ENCODE assay signal across 8 cellular contexts in the genomic region with DNA sequence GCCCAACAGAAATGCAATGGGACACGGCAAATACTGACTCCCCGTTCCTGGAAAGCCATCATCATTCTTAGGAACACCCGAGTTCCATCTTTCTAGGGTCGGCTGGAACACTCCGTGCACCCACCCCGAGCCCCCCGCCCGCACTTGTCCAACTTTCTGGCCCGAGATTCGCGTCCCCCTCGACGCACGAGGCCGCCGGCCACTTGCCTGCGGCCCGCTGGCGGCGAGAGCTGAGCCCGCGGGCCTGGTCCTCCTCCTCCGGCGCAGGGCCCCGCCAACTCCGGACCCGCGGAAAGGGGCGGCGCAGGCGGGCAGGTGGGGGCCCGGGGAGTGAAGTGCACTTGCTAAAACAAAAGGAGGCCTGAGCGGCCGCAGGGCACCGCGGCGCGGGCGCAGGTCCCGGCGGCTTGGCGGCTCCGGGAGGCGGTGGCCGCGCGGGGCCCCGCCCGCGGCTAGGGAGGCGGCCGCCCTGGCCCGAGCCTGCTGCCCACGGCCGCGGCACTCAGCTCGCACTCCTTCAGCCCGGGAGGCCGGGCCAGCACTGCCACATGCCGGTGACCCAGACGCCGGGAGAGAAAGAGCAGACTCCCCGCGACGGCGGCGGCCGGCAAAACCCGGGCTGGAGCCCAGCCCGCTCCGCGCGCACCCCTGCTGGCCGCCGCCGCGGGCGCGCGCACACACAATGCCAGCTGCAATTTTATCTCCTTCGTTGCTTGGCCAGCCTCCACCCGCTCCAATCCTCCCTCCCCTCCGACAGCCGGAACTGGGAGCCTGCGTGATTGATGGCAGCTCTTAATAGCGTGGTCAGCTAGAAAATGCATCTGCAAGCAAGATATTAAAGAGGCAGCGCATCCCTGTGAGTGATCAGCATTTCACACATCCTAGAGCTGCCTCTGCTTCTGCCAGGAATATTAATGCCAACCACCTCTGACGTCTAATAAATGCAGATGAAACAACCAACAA.
DNase-seq lines count a peak whose midpoint lies in the region; ATAC-seq and TF ChIP-seq lines count a peak whose summit lies in the region.

No MANE protein-coding gene starts in this region.

- peak overlapping the region; percentile 53 to 84 (median 57) for H3K27ac Mint-ChIP-seq in CD4-positive, CD25-positive, alpha-beta regulatory T cell
- H3K27ac Mint-ChIP-seq in activated CD8-positive, alpha-beta T cell treated with anti-CD3 and anti-CD28 coated beads for 36 hours: peak overlapping the region; percentile 70
- no peak overlapping the region for H3K27ac Mint-ChIP-seq in effector memory CD8-positive, alpha-beta T cell

- H3K4me1 ChIP-seq in CD4-positive, CD25-positive, alpha-beta regulatory T cell (ENCODE audit: control insufficient read depth, insufficient read depth, low read length, poor library complexity, severe bottlenecking): peaks cover 33% of the 10 kb centered on the region

- no peaks in the 10 kb centered on the region for H3K36me3 Mint-ChIP-seq in CD4-positive, CD25-positive, alpha-beta regulatory T cell
- H3K36me3 Mint-ChIP-seq in activated CD8-positive, alpha-beta T cell treated with anti-CD3 and anti-CD28 coated beads for 36 hours (ENCODE audit: low read depth): peaks cover 5% of the 10 kb centered on the region
- peaks cover 11% of the 10 kb centered on the region for H3K36me3 Mint-ChIP-seq in effector memory CD8-positive, alpha-beta T cell (ENCODE audit: insufficient read depth)

- DNase-seq in CD4-positive, CD25-positive, alpha-beta regulatory T cell: peak; percentile 39 to 71 (median 49)
- DNase-seq in HK-2 (ENCODE audit: unreplicated experiment) (peak; percentile 94), NCI-H82 (lab: John Stamatoyannopoulos, UW) (peak; percentile 98), lung microvascular endothelial cell (ENCODE audit: low read depth in 2 of 2) (peak; percentile 94 to 97)
- DNase-seq in activated CD8-positive, alpha-beta T cell treated with anti-CD3 and anti-CD28 coated beads for 36 hours: peak; percentile 75
- DNase-seq in effector memory CD8-positive, alpha-beta T cell: peak; percentile 44 to 46 (median 44)
- DNase-seq in stimulated activated CD4-positive, alpha-beta T cell treated with anti-CD3 and anti-CD28 coated beads, TNF-alpha, amount 100 ng/mL, for 48 hours (ENCODE audit: low read depth in 3 of 3): peak; percentile 48 to 60 (median 54)

- POLR2A ChIA-PET in activated CD8-positive, alpha-beta T cell treated with anti-CD3 and anti-CD28 coated beads for 36 hours (lab: Charles Lee): interaction anchor here (0.6 to 3.0 kb wide), 11 partner anchors 9 to 302 kb away, joined by 3 to 9 read pairs (median 4); no protein-coding TSS in a partner anchor

- H3K9me3 Mint-ChIP-seq in CD4-positive, CD25-positive, alpha-beta regulatory T cell: peaks cover 0 to 1% (median 0%) of the 10 kb centered on the region in 7 donors
- no peaks in the 10 kb centered on the region for H3K9me3 Mint-ChIP-seq in activated CD8-positive, alpha-beta T cell treated with anti-CD3 and anti-CD28 coated beads for 36 hours
- H3K9me3 Mint-ChIP-seq in effector memory CD8-positive, alpha-beta T cell: no peaks in the 10 kb centered on the region

- no peaks in the 10 kb centered on the region for H3K9me3 ChIP-seq in CD4-positive, CD25-positive, alpha-beta regulatory T cell (ENCODE audit: control insufficient read depth in 2 of 2, low read length in 2 of 2)

- peak overlapping the region; percentile 70 for H3K4me3 ChIP-seq in CD4-positive, CD25-positive, alpha-beta regulatory T cell (ENCODE audit: low read depth, low read length)

- TF ChIP-seq CTCF in activated CD8-positive, alpha-beta T cell treated with anti-CD3 and anti-CD28 coated beads for 36 hours (IDR thresholded peaks at IDR 0.05): no peak

- CTCF ChIA-PET in activated CD8-positive, alpha-beta T cell treated with anti-CD3 and anti-CD28 coated beads for 36 hours (lab: Charles Lee): interaction anchor here (0.8 to 2.7 kb wide), 9 partner anchors 8 to 146 kb away, joined by 3 to 15 read pairs (median 5); no protein-coding TSS in a partner anchor

- no peak overlapping the region for H3K27ac ChIP-seq in CD4-positive, CD25-positive, alpha-beta regulatory T cell (ENCODE audit: insufficient read depth, low read length, poor library complexity, severe bottlenecking)

- peak overlapping the region; percentile 84 to 91 (median 86) for H3K4me3 Mint-ChIP-seq in CD4-positive, CD25-positive, alpha-beta regulatory T cell
- H3K4me3 Mint-ChIP-seq in activated CD8-positive, alpha-beta T cell treated with anti-CD3 and anti-CD28 coated beads for 36 hours: peak overlapping the region; percentile 88
- peak overlapping the region; percentile 78 to 85 for H3K4me3 Mint-ChIP-seq in effector memory CD8-positive, alpha-beta T cell

- intact Hi-C loops in activated CD8-positive, alpha-beta T cell treated with anti-CD3 and anti-CD28 coated beads for 36 hours (cut with micrococcal nuclease): no loop called here

- peaks cover 14 to 34% (median 33%) of the 10 kb centered on the region in 4 donors for H3K4me1 Mint-ChIP-seq in CD4-positive, CD25-positive, alpha-beta regulatory T cell
- peaks cover 31% of the 10 kb centered on the region for H3K4me1 Mint-ChIP-seq in activated CD8-positive, alpha-beta T cell treated with anti-CD3 and anti-CD28 coated beads for 36 hours (ENCODE audit: low read depth)
- peaks cover 20 to 27% of the 10 kb centered on the region in 2 donors for H3K4me1 Mint-ChIP-seq in effector memory CD8-positive, alpha-beta T cell (ENCODE audit: low read depth in 2 of 2)

- H3K27me3 ChIP-seq in CD4-positive, CD25-positive, alpha-beta regulatory T cell (ENCODE audit: control insufficient read depth, insufficient read depth, low read length): peaks cover 23% of the 10 kb centered on the region

- ATAC-seq in CD4-positive, CD25-positive, alpha-beta regulatory T cell (ENCODE audit: low read depth in 2 of 2): peak; percentile 15 to 20
- ATAC-seq in GM19395 (IDR thresholded peaks at IDR 0.05; ENCODE audit: unreplicated experiment): peak; percentile 68
- ATAC-seq in activated CD8-positive, alpha-beta T cell treated with anti-CD3 and anti-CD28 coated beads for 36 hours: peak; percentile 68
- ATAC-seq in effector memory CD8-positive, alpha-beta T cell (replicated peaks): peak; percentile 46

- H3K27me3 Mint-ChIP-seq in CD4-positive, CD25-positive, alpha-beta regulatory T cell: peaks cover 44% of the 10 kb centered on the region
- peaks cover 32% of the 10 kb centered on the region for H3K27me3 Mint-ChIP-seq in activated CD8-positive, alpha-beta T cell treated with anti-CD3 and anti-CD28 coated beads for 36 hours
- peaks cover 32 to 37% of the 10 kb centered on the region in 2 donors for H3K27me3 Mint-ChIP-seq in effector memory CD8-positive, alpha-beta T cell

- no peaks in the 10 kb centered on the region for H3K36me3 ChIP-seq in CD4-positive, CD25-positive, alpha-beta regulatory T cell (ENCODE audit: control insufficient read depth, insufficient read depth, low read length)

Comparison
In these comparisons a context has a peak if more than half of its experiments do, and no peak if none do; other contexts are left out.
1. ATAC-seq: peak in every context shown above with its lines; median percentile 68 in GM19395; 68 in activated CD8-positive, alpha-beta T cell treated with anti-CD3 and anti-CD28 coated beads for 36 hours; 46 in effector memory CD8-positive, alpha-beta T cell; 18 in CD4-positive, CD25-positive, alpha-beta regulatory T cell.
2. DNase-seq: peak in every context shown above with its lines; median percentile 98 in NCI-H82; 96 in lung microvascular endothelial cell; 94 in HK-2; 75 in activated CD8-positive, alpha-beta T cell treated with anti-CD3 and anti-CD28 coated beads for 36 hours; 54 in stimulated activated CD4-positive, alpha-beta T cell treated with anti-CD3 and anti-CD28 coated beads, TNF-alpha, amount 100 ng/mL, for 48 hours; 49 in CD4-positive, CD25-positive, alpha-beta regulatory T cell; 44 in effector memory CD8-positive, alpha-beta T cell.
3. H3K27ac Mint-ChIP-seq: peak in CD4-positive, CD25-positive, alpha-beta regulatory T cell (3 of 3) and activated CD8-positive, alpha-beta T cell treated with anti-CD3 and anti-CD28 coated beads for 36 hours (single experiment); none in effector memory CD8-positive, alpha-beta T cell (0 of 2).
4. Peak in every context shown above with its lines, with median percentiles within 50 percentile points of each other: H3K4me3 Mint-ChIP-seq.